Comparison of ENCODE assay signal across 8 cellular contexts in genomic region chr19:46913852-46914430, GRCh38. TPM values are rescaled to one million over a fixed set of nuclear protein-coding genes. Genes with fewer than 3 reads are reported as not detected.
A peak's percentile ranks its signal among the peaks of the same experiment; 100 is the strongest.
DNase-seq lines count a peak whose midpoint lies in the region; ATAC-seq and TF ChIP-seq lines count a peak whose summit lies in the region.

No MANE protein-coding gene starts in this region.

- H2AFZ ChIP-seq in Karpas-422 (ENCODE audit: low read length) = no peak overlapping the region

- peaks cover 50% of the 10 kb centered on the region for H3K4me1 Mint-ChIP-seq in CD4-positive, alpha-beta T cell (ENCODE audit: low read depth)
- H3K4me1 Mint-ChIP-seq in naive B cell = peaks cover 37 to 55% (median 48%) of the 10 kb centered on the region in 3 donors

- H3K4me1 ChIP-seq in Karpas-422 (ENCODE audit: low read length) = peaks cover 47% of the 10 kb centered on the region

- no peaks in the 10 kb centered on the region for H3K9me3 ChIP-seq in CD4-positive, alpha-beta T cell (ENCODE audit: control insufficient read depth, low read length)
- no peaks in the 10 kb centered on the region for H3K9me3 ChIP-seq in Karpas-422 (ENCODE audit: low read length)

- H3K36me3 ChIP-seq in Karpas-422 (ENCODE audit: insufficient read depth, low read length) = peaks cover 6% of the 10 kb centered on the region

- POLR2A ChIA-PET in CD4-positive, alpha-beta T cell (lab: Charles Lee) = interaction anchor here (1.0 kb wide), 1 partner anchor 199 kb away, joined by 3 read pairs; the partner anchor contains the start of gene ZC3H4

- H3K79me2 ChIP-seq in Karpas-422 (ENCODE audit: low read length) = peaks cover 99% of the 10 kb centered on the region

- ATAC-seq in CD4-positive, alpha-beta T cell (ENCODE audit: poor library complexity) = no peak
- ATAC-seq in naive B cell (ENCODE audit: low read depth in 2 of 2) (peak; percentile 34 to 49), GM21529 (IDR thresholded peaks at IDR 0.05; ENCODE audit: unreplicated experiment) (no peak), omental fat pad (ENCODE audit: low FRiP score) (no peak)

- CTCF ChIA-PET in CD4-positive, alpha-beta T cell (lab: Charles Lee) = no interaction called here

- no peak for TF ChIP-seq CTCF in CD4-positive, alpha-beta T cell (IDR thresholded peaks at IDR 0.05)
- no peak for TF ChIP-seq CTCF in omental fat pad (IDR thresholded peaks at IDR 0.05)

- H3K9me2 ChIP-seq in Karpas-422 (replicated peaks; ENCODE audit: insufficient read depth, low read length) = no peaks in the 10 kb centered on the region

- peak overlapping the region; percentile 5 for H3K4me3 Mint-ChIP-seq in CD4-positive, alpha-beta T cell
- peak overlapping the region in 3 of 8 donors; percentile 5 to 27 (median 10) for H3K4me3 Mint-ChIP-seq in naive B cell

- H3K4me3 ChIP-seq in Karpas-422 (ENCODE audit: low read length) = peak overlapping the region; percentile 1; the same call in 1 of the 2 replicates

- H3K4me2 ChIP-seq in Karpas-422 (ENCODE audit: low read depth, low read length, poor library complexity, severe bottlenecking) = peak overlapping the region; percentile 47

- no peaks in the 10 kb centered on the region for H3K27me3 ChIP-seq in CD4-positive, alpha-beta T cell (ENCODE audit: control insufficient read depth, insufficient read depth, low read length)
- H3K27me3 ChIP-seq in Karpas-422 (ENCODE audit: low read length) = no peaks in the 10 kb centered on the region

- H3K27ac Mint-ChIP-seq in CD4-positive, alpha-beta T cell = peak overlapping the region; percentile 41
- peak overlapping the region in 2 of 6 donors; percentile 57 to 90 for H3K27ac Mint-ChIP-seq in naive B cell

- peak overlapping the region; percentile 37 for H3K9ac ChIP-seq in Karpas-422 (ENCODE audit: low read length)

- intact Hi-C loops in CD4-positive, alpha-beta T cell (cut with DNase I, micrococcal nuclease) = loop anchor here in 1 of 2 experiments (5.0 to 10.0 kb wide), 2 partner anchors 43 to 49 kb away; partner anchors contain the start of gene ARHGAP35

- no peaks in the 10 kb centered on the region for H4K20me1 ChIP-seq in Karpas-422 (ENCODE audit: insufficient read depth, low read depth, low read length)

- H3K27me3 Mint-ChIP-seq in CD4-positive, alpha-beta T cell = no peaks in the 10 kb centered on the region
- no peaks in the 10 kb centered on the region for H3K27me3 Mint-ChIP-seq in naive B cell

- H3K9me3 Mint-ChIP-seq in CD4-positive, alpha-beta T cell = no peaks in the 10 kb centered on the region
- H3K9me3 Mint-ChIP-seq in naive B cell = peaks cover 0 to 3% (median 0%) of the 10 kb centered on the region in 7 donors

- no peak overlapping the region for H3K27ac ChIP-seq in CD4-positive, alpha-beta T cell (ENCODE audit: low read depth, low read length)
- H3K27ac ChIP-seq in Karpas-422 (ENCODE audit: low read length) = peak overlapping the region; percentile 62

- no peak for DNase-seq in CD4-positive, alpha-beta T cell
- DNase-seq in Karpas-422 = no peak
- DNase-seq in central memory CD4-positive, alpha-beta T cell = peak; percentile 20
- no peak for DNase-seq in naive B cell
- DNase-seq in activated CD4-positive, CD25-positive, alpha-beta regulatory T cell treated with anti-CD3 and anti-CD28 coated beads, Interleukin-2, amount 50 U/mL, for 72 hours = no peak
- DNase-seq in omental fat pad (ENCODE audit: low spot score) = no peak
- DNase-seq in HPDE6-E6E7 (ENCODE audit: extremely low spot score) = no peak

- H3K36me3 Mint-ChIP-seq in CD4-positive, alpha-beta T cell (ENCODE audit: low read depth) = peaks cover 11% of the 10 kb centered on the region
- peaks cover 0 to 6% of the 10 kb centered on the region in 2 donors for H3K36me3 Mint-ChIP-seq in naive B cell

RNA-seq across cellular contexts. Expression of gene ARHGAP35, which starts 53.1 kb away (rescaled TPM):
- 10 to 100 TPM; 15.7 to 16.1 TPM for total RNA-seq in CD4-positive, alpha-beta T cell
- 19.7 and 30.4 TPM in 2 replicates for total RNA-seq in Karpas-422 (2014; rRNA removed; shearing (Covaris generic); ENCODE audit: low replicate concordance)
- polyA plus RNA-seq in naive B cell (ENCODE audit: low read depth in 6 of 6) = 1 to 10 TPM in 5 of 6 donors, not detected in 1; 1.6 to 5.9 (median 2.0) TPM
- total RNA-seq in omental fat pad = 10 to 100 TPM; 30.1 to 45.2 (median 37.2) TPM

Comparison
In these comparisons a context has a peak if more than half of its experiments do, and no peak if none do; other contexts are left out.
1. ATAC-seq: peak in naive B cell (2 of 2); none in CD4-positive, alpha-beta T cell (single experiment), GM21529 (single experiment) and omental fat pad (single experiment).